In genomic region chr7:132226046-132226590, GRCh38 we compare ENCODE assay signal across 2 cellular contexts.
TF ChIP-seq lines count a peak whose summit lies in the region.

No MANE protein-coding gene starts in this region.

TF ChIP-seq in SK-N-SH treated with all-trans-retinoic acid at 6 μM for 48 hours, 23 proteins besides CTCF, POLR2A, EP300 and RAD21 (continued from another document):
- TF ChIP-seq POU6F1 (CRISPR knock-in tag; IDR thresholded peaks at IDR 0.05; ENCODE audit: borderline replicate concordance, low read depth), result no peak
- no peak for TF ChIP-seq GLIS3 (CRISPR knock-in tag; IDR thresholded peaks at IDR 0.05)
- no peak for TF ChIP-seq ISL1 (CRISPR knock-in tag; IDR thresholded peaks at IDR 0.05)
- TF ChIP-seq ARNTL (CRISPR knock-in tag; IDR thresholded peaks at IDR 0.05; ENCODE audit: borderline replicate concordance, low read depth), result no peak
- no peak for TF ChIP-seq ZFP30 (CRISPR knock-in tag; IDR thresholded peaks at IDR 0.05)
- TF ChIP-seq ZNF565 (CRISPR knock-in tag; conservative IDR thresholded peaks at IDR 0.05; ENCODE audit: low read depth), result no peak
- TF ChIP-seq, protein P1, sequence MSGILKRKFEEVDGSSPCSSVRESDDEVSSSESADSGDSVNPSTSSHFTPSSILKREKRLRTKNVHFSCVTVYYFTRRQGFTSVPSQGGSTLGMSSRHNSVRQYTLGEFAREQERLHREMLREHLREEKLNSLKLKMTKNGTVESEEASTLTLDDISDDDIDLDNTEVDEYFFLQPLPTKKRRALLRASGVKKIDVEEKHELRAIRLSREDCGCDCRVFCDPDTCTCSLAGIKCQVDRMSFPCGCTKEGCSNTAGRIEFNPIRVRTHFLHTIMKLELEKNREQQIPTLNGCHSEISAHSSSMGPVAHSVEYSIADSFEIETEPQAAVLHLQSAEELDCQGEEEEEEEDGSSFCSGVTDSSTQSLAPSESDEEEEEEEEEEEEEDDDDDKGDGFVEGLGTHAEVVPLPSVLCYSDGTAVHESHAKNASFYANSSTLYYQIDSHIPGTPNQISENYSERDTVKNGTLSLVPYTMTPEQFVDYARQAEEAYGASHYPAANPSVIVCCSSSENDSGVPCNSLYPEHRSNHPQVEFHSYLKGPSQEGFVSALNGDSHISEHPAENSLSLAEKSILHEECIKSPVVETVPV (CRISPR knock-in tag; IDR thresholded peaks at IDR 0.05), result no peak
- TF ChIP-seq RARB (CRISPR knock-in tag; IDR thresholded peaks at IDR 0.05), result no peak
- TF ChIP-seq ZFP3 (CRISPR knock-in tag; IDR thresholded peaks at IDR 0.05), result no peak
TF ChIP-seq in SK-N-SH treated with all-trans-retinoic acid at 6 μM for 48 hours: peak in this region for 0.

TF ChIP-seq in SK-N-SH, 30 proteins besides CTCF, POLR2A, EP300 and RAD21 (continued from another document):
- TF ChIP-seq TAF1 (IDR thresholded peaks at IDR 0.05; ENCODE audit: borderline replicate concordance, low read depth, low read length) (no peak), MXI1 (IDR thresholded peaks at IDR 0.05; ENCODE audit: low read depth, low read length) (no peak), CHD2 (IDR thresholded peaks at IDR 0.05; ENCODE audit: low read length, partially characterized antibody) (no peak), NFIC (IDR thresholded peaks at IDR 0.05; ENCODE audit: borderline replicate concordance) (no peak), RCOR1 (IDR thresholded peaks at IDR 0.05; ENCODE audit: low read length) (no peak), GABPA (IDR thresholded peaks at IDR 0.05; ENCODE audit: low read depth) (no peak), FOXM1 (IDR thresholded peaks at IDR 0.05; ENCODE audit: low read depth) (no peak), SIN3A (IDR thresholded peaks at IDR 0.05; ENCODE audit: borderline replicate concordance, low read depth, low read length) (no peak)
